In the genomic region with DNA sequence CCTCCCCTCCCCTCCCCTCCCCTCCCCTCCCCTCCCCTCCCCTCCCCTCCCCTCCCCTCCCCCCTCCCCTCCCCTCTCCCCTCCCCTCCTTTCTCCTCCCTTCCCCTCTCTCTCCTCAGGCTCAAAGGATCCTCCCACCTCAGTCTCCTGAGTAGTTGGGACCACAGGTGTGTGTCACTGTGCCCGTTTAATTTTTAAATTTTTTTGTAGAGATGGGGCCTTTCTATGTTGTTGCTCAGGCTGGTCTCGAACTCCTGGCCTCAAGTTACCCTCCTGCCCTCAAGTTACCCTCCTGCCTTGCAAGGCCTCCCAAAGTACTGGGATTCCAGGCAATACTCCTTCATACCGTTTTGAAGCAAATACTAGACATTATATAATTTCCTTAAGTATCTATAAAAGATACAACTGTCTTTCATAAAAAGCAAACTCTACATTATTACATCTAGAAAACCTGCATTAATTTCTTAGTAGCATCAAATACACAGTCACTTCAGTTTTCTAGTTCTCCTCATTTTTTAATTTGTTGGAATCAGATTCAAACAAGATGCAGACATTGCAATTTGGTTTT, we compare ENCODE assay signal across 18 cellular contexts. TPM values are rescaled to one million over a fixed set of nuclear protein-coding genes. Genes with fewer than 3 reads are reported as not detected.
DNase-seq lines count a peak whose midpoint lies in the region; ATAC-seq and TF ChIP-seq lines count a peak whose summit lies in the region.
"Had no signal": no experiment of that assay in that cellular context is flagged by ENCODE, and none has a peak within 500 bp of the region (broad histone marks: within the 10 kb centered on the region; RNA-seq: fewer than 3 reads in every experiment).

No MANE protein-coding gene starts in this region.

- no TSS peak for BruUV-seq in IMR-90 (replicated peaks; lab: Mats Ljungman, UMichigan)

- peaks cover 63% of the 10 kb centered on the region for H3K36me3 Mint-ChIP-seq in activated T-cell treated with anti-CD3 and anti-CD28 coated beads, Interleukin-2, amount 50 U/mL, for 24 hours (ENCODE audit: low read depth)
- peaks cover 17% of the 10 kb centered on the region for H3K36me3 Mint-ChIP-seq in activated T-cell treated with anti-CD3 and anti-CD28 coated beads, Interleukin-2, amount 50 U/mL, for 4 hours (ENCODE audit: insufficient read depth)
- peaks cover 21% of the 10 kb centered on the region for H3K36me3 Mint-ChIP-seq in activated naive CD8-positive, alpha-beta T cell treated with anti-CD3 and anti-CD28 coated beads, Interleukin-2, amount 10 ng/mL, durations not matched to agents 7 days and 5 days
- peaks cover 30% of the 10 kb centered on the region for H3K36me3 Mint-ChIP-seq in stimulated activated effector memory CD8-positive, alpha-beta T cell treated with anti-CD3 and anti-CD28 coated beads, Interleukin-12 subunit alpha, Interleukin-12 subunit beta, amount 100 ng/mL, for 72 hours

- peaks cover 18% of the 10 kb centered on the region for H4K20me1 ChIP-seq in IMR-90 (ENCODE audit: insufficient read depth, low read length)

- no peak overlapping the region for H4K8ac ChIP-seq in IMR-90 (ENCODE audit: low read depth in 2 of 2, low read length in 2 of 2)

- H3K14ac ChIP-seq in IMR-90 (replicated peaks; ENCODE audit: low read depth, low read length): no peak overlapping the region

- no peaks in the 10 kb centered on the region for H3K9me3 Mint-ChIP-seq in activated T-cell treated with anti-CD3 and anti-CD28 coated beads, Interleukin-2, amount 50 U/mL, for 24 hours
- no peaks in the 10 kb centered on the region for H3K9me3 Mint-ChIP-seq in activated T-cell treated with anti-CD3 and anti-CD28 coated beads, Interleukin-2, amount 50 U/mL, for 4 hours
- no peaks in the 10 kb centered on the region for H3K9me3 Mint-ChIP-seq in activated naive CD8-positive, alpha-beta T cell treated with anti-CD3 and anti-CD28 coated beads, Interleukin-2, amount 10 ng/mL, durations not matched to agents 7 days and 5 days
- H3K9me3 Mint-ChIP-seq in stimulated activated effector memory CD8-positive, alpha-beta T cell treated with anti-CD3 and anti-CD28 coated beads, Interleukin-12 subunit alpha, Interleukin-12 subunit beta, amount 100 ng/mL, for 72 hours: no peaks in the 10 kb centered on the region
- H3K9me3 Mint-ChIP-seq: T-cell had no signal

- no peak overlapping the region for H2BK5ac ChIP-seq in IMR-90 (ENCODE audit: low read depth, low read length, poor library complexity, severe bottlenecking)

- H2BK15ac ChIP-seq in IMR-90 (ENCODE audit: low read depth, low read length): no peak overlapping the region

- no CpG with 5 or more reads among the region's 3 CpGs for WGBS in IMR-90 (ENCODE audit: extremely low coverage in 2 of 2, insufficient read length in 1 of 2), 2 experiments

- H3K4me1 Mint-ChIP-seq in activated T-cell treated with anti-CD3 and anti-CD28 coated beads, Interleukin-2, amount 50 U/mL, for 24 hours (ENCODE audit: low read depth): peaks cover 81% of the 10 kb centered on the region
- peaks cover 70% of the 10 kb centered on the region for H3K4me1 Mint-ChIP-seq in activated T-cell treated with anti-CD3 and anti-CD28 coated beads, Interleukin-2, amount 50 U/mL, for 4 hours (ENCODE audit: low read depth)
- H3K4me1 Mint-ChIP-seq in activated naive CD8-positive, alpha-beta T cell treated with anti-CD3 and anti-CD28 coated beads, Interleukin-2, amount 10 ng/mL, durations not matched to agents 7 days and 5 days: peaks cover 36% of the 10 kb centered on the region
- peaks cover 53% of the 10 kb centered on the region for H3K4me1 Mint-ChIP-seq in stimulated activated effector memory CD8-positive, alpha-beta T cell treated with anti-CD3 and anti-CD28 coated beads, Interleukin-12 subunit alpha, Interleukin-12 subunit beta, amount 100 ng/mL, for 72 hours

- no peaks in the 10 kb centered on the region for H3K27me3 ChIP-seq in IMR-90 (ENCODE audit: control insufficient read depth, insufficient read depth, low read length)

- H3K4me1 ChIP-seq in IMR-90 (ENCODE audit: control insufficient read depth, insufficient read depth, low read length): peaks cover 25% of the 10 kb centered on the region

- no peaks in the 10 kb centered on the region for H3K9me3 ChIP-seq in IMR-90 (ENCODE audit: control insufficient read depth, insufficient read depth, low read length)
- H3K9me3 ChIP-seq: mucosa of descending colon had no signal

- TF ChIP-seq CTCF in IMR-90 (conservative IDR thresholded peaks at IDR 0.05; ENCODE audit: low read depth, low read length): no peak

- dilution Hi-C loops in IMR-90 (cut with HindIII; ENCODE audit: low sequenced_read_pairs, unreplicated experiment): no loop called here

- no peak overlapping the region for H3K18ac ChIP-seq in IMR-90 (ENCODE audit: low read depth, low read length)

- H2AK9ac ChIP-seq in IMR-90 (replicated peaks; ENCODE audit: low read depth, low read length, poor library complexity): no peak overlapping the region

- H3K9me1 ChIP-seq in IMR-90 (ENCODE audit: insufficient read depth, low read length): peaks cover 21% of the 10 kb centered on the region

- DNase-seq in activated T-cell treated with anti-CD3 and anti-CD28 coated beads, Interleukin-2, amount 50 U/mL, for 24 hours: no peak
- no peak for DNase-seq in activated T-cell treated with anti-CD3 and anti-CD28 coated beads, Interleukin-2, amount 50 U/mL, for 4 hours
- DNase-seq in IMR-90 (no peak), posterior cingulate gyrus (no peak)
- no peak for DNase-seq in activated naive CD8-positive, alpha-beta T cell treated with anti-CD3 and anti-CD28 coated beads, Interleukin-2, amount 10 ng/mL, durations not matched to agents 7 days and 5 days
- no peak for DNase-seq in stimulated activated effector memory CD8-positive, alpha-beta T cell treated with anti-CD3 and anti-CD28 coated beads, Interleukin-12 subunit alpha, Interleukin-12 subunit beta, amount 100 ng/mL, for 72 hours (ENCODE audit: low spot score in 2 of 2)
- DNase-seq in stimulated activated naive CD4-positive, alpha-beta T cell (lab: John Stamatoyannopoulos, UW): no peak
- DNase-seq: aorta; central memory CD4-positive, alpha-beta T cell; left ventricle myocardium superior; mucosa of descending colon; NCI-H748 treated with DMSO at 0.1 percent for 48 hours; nucleus accumbens; SHP77 treated with DMSO at 0.1 percent for 48 hours; T-cell had no signal

- intact Hi-C loops in IMR-90 (cut with micrococcal nuclease) (no loop called here), posterior cingulate gyrus (cut with DNase I) (no loop called here)

- no peak overlapping the region for H2BK20ac ChIP-seq in IMR-90 (ENCODE audit: low read depth, low read length)

- H3K27ac Mint-ChIP-seq in activated T-cell treated with anti-CD3 and anti-CD28 coated beads, Interleukin-2, amount 50 U/mL, for 24 hours: peak overlapping the region; percentile 71
- peak overlapping the region; percentile 35 for H3K27ac Mint-ChIP-seq in activated naive CD8-positive, alpha-beta T cell treated with anti-CD3 and anti-CD28 coated beads, Interleukin-2, amount 10 ng/mL, durations not matched to agents 7 days and 5 days
- peak overlapping the region; percentile 38 for H3K27ac Mint-ChIP-seq in stimulated activated effector memory CD8-positive, alpha-beta T cell treated with anti-CD3 and anti-CD28 coated beads, Interleukin-12 subunit alpha, Interleukin-12 subunit beta, amount 100 ng/mL, for 72 hours

- CTCF ChIA-PET in IMR-90 (lab: Yijun Ruan, JAX): no interaction called here

- no peak overlapping the region for H3K4me2 ChIP-seq in IMR-90 (ENCODE audit: low read depth, low read length)

- no peak overlapping the region for H3K27ac ChIP-seq in IMR-90 (ENCODE audit: insufficient read depth, low read length)
- H3K27ac ChIP-seq: epithelial cell of prostate had no signal

- H3K4me3 Mint-ChIP-seq in activated T-cell treated with anti-CD3 and anti-CD28 coated beads, Interleukin-2, amount 50 U/mL, for 24 hours: no peak overlapping the region
- H3K4me3 Mint-ChIP-seq in activated T-cell treated with anti-CD3 and anti-CD28 coated beads, Interleukin-2, amount 50 U/mL, for 4 hours: no peak overlapping the region
- H3K4me3 Mint-ChIP-seq in activated naive CD8-positive, alpha-beta T cell treated with anti-CD3 and anti-CD28 coated beads, Interleukin-2, amount 10 ng/mL, durations not matched to agents 7 days and 5 days: no peak overlapping the region
- H3K4me3 Mint-ChIP-seq in stimulated activated effector memory CD8-positive, alpha-beta T cell treated with anti-CD3 and anti-CD28 coated beads, Interleukin-12 subunit alpha, Interleukin-12 subunit beta, amount 100 ng/mL, for 72 hours: no peak overlapping the region

- no peak overlapping the region for H2BK120ac ChIP-seq in IMR-90 (ENCODE audit: low read depth, low read length)

- H4K91ac ChIP-seq in IMR-90 (ENCODE audit: insufficient read depth, low read depth, low read length): no peak overlapping the region

- peak overlapping the region; percentile 4; the same call in 1 of the 2 replicates for H2AK5ac ChIP-seq in IMR-90 (ENCODE audit: low read depth, low read length)

- no peak overlapping the region for H3K4ac ChIP-seq in IMR-90 (ENCODE audit: low read depth, low read length)

- no peak for TF ChIP-seq RAD21 in IMR-90 (IDR thresholded peaks at IDR 0.05; ENCODE audit: low read length)

- POLR2A ChIA-PET in IMR-90 (lab: Charles Lee; ENCODE audit: unreplicated experiment): no interaction called here
- POLR2A ChIA-PET in activated naive CD8-positive, alpha-beta T cell treated with anti-CD3 and anti-CD28 coated beads, Interleukin-2, amount 10 ng/mL, durations not matched to agents 7 days and 5 days (lab: Charles Lee): no interaction called here

- no peak overlapping the region; the same call in 1 of the 2 replicates for H4K5ac ChIP-seq in IMR-90 (ENCODE audit: low read depth, low read length)

- peaks cover 27 to 64% of the 10 kb centered on the region in 2 experiments for H3K79me1 ChIP-seq in IMR-90 (ENCODE audit: low read depth in 1 of 2, low read length in 2 of 2)

- no peak for ATAC-seq in activated T-cell treated with anti-CD3 and anti-CD28 coated beads, Interleukin-2, amount 50 U/mL, for 4 hours
- no peak for ATAC-seq in IMR-90 (ENCODE audit: low read depth)
- ATAC-seq in activated naive CD8-positive, alpha-beta T cell treated with anti-CD3 and anti-CD28 coated beads, Interleukin-2, amount 10 ng/mL, durations not matched to agents 7 days and 5 days (ENCODE audit: low read depth): no peak
- ATAC-seq in stimulated activated effector memory CD8-positive, alpha-beta T cell treated with anti-CD3 and anti-CD28 coated beads, Interleukin-12 subunit alpha, Interleukin-12 subunit beta, amount 100 ng/mL, for 72 hours: no peak
- ATAC-seq in esophagus mucosa: no peak
- ATAC-seq: K562, left ventricle myocardium superior, mucosa of descending colon, T-cell had no signal

- in situ Hi-C loops in IMR-90 (cut with MboI; ENCODE audit: low sequenced_read_pairs): no loop called here

- TF ChIP-seq POLR2A in IMR-90 (IDR thresholded peaks at IDR 0.05; ENCODE audit: low read depth, low read length): no peak

- no peak overlapping the region for H3K4me3 ChIP-seq in IMR-90 (ENCODE audit: insufficient read depth, low read depth, low read length)
- H3K4me3 ChIP-seq: K562, mucosa of descending colon had no signal

- no peak overlapping the region for H3K9ac ChIP-seq in IMR-90 (ENCODE audit: low read depth, low read length)

- no peak overlapping the region for H3K56ac ChIP-seq in IMR-90 (ENCODE audit: extremely low read depth, insufficient read depth, low read length)

- H2AFZ ChIP-seq in IMR-90 (replicated peaks; ENCODE audit: low read length, poor library complexity): no peak overlapping the region

- no peak overlapping the region for H3K23ac ChIP-seq in IMR-90 (ENCODE audit: low read depth, low read length)

- H3K27me3 Mint-ChIP-seq in activated T-cell treated with anti-CD3 and anti-CD28 coated beads, Interleukin-2, amount 50 U/mL, for 24 hours: no peaks in the 10 kb centered on the region
- no peaks in the 10 kb centered on the region for H3K27me3 Mint-ChIP-seq in activated T-cell treated with anti-CD3 and anti-CD28 coated beads, Interleukin-2, amount 50 U/mL, for 4 hours (ENCODE audit: low read depth)
- H3K27me3 Mint-ChIP-seq in activated naive CD8-positive, alpha-beta T cell treated with anti-CD3 and anti-CD28 coated beads, Interleukin-2, amount 10 ng/mL, durations not matched to agents 7 days and 5 days: no peaks in the 10 kb centered on the region
- H3K27me3 Mint-ChIP-seq: T-cell had no signal

- H3K36me3 ChIP-seq in IMR-90 (ENCODE audit: control insufficient read depth, insufficient read depth, low read length): no peaks in the 10 kb centered on the region

RNA-seq across cellular contexts. Expression of gene NCOA3, which starts 39.8 kb away (rescaled TPM):
- total RNA-seq in activated T-cell treated with anti-CD3 and anti-CD28 coated beads, Interleukin-2, amount 50 U/mL, for 4 hours: 100 to 1,000 TPM; 103 to 121 (median 118) TPM
- 27.2 and 29.0 TPM in 2 replicates for total RNA-seq in IMR-90 (2012; rRNA removed)
- polyA plus RNA-seq in IMR-90 (2012; rRNA removed): 8.1 and 8.8 TPM in 2 replicates
- polyA plus RNA-seq in IMR-90 (2012; cell fraction: cytosol; rRNA removed): 2.7 and 2.8 TPM in 2 replicates
- polyA plus RNA-seq in IMR-90 (2012; cell fraction: nucleus; rRNA removed; ENCODE audit: low replicate concordance): 5.1 and 16.2 TPM in 2 replicates
- 10 to 100 TPM; 71.3 to 74.2 TPM for total RNA-seq in activated naive CD8-positive, alpha-beta T cell treated with anti-CD3 and anti-CD28 coated beads, Interleukin-2, amount 10 ng/mL, durations not matched to agents 7 days and 5 days
- total RNA-seq in esophagus mucosa: 29.1 TPM
